In genomic region chr7:128672927-128673517, GRCh38 we compare ENCODE assay signal across 8 cellular contexts. TPM values are rescaled to one million over a fixed set of nuclear protein-coding genes. Genes with fewer than 3 reads are reported as not detected.
DNase-seq lines count a peak whose midpoint lies in the region; ATAC-seq and TF ChIP-seq lines count a peak whose summit lies in the region.

No MANE protein-coding gene starts in this region.

- H3K4me3 Mint-ChIP-seq in endodermal cell = no peak overlapping the region
- H3K4me3 Mint-ChIP-seq in nephron progenitor cell = no peak overlapping the region

- H3K4me1 Mint-ChIP-seq in endodermal cell (peaks cover 2% of the 10 kb centered on the region), nephron progenitor cell (no peaks in the 10 kb centered on the region)

- no peaks in the 10 kb centered on the region for H3K36me3 ChIP-seq in endodermal cell (ENCODE audit: control insufficient read depth, insufficient read depth, low read length)

- H3K36me3 Mint-ChIP-seq in endodermal cell (ENCODE audit: low read depth) = peaks cover 1% of the 10 kb centered on the region
- H3K36me3 Mint-ChIP-seq in nephron progenitor cell (ENCODE audit: low read depth) = no peaks in the 10 kb centered on the region

- H3K4me3 ChIP-seq in endodermal cell (ENCODE audit: low read length) = no peak overlapping the region

- no peaks in the 10 kb centered on the region for H3K9me3 Mint-ChIP-seq in endodermal cell
- no peaks in the 10 kb centered on the region for H3K9me3 Mint-ChIP-seq in nephron progenitor cell

- no peak for ATAC-seq in GM19452 (IDR thresholded peaks at IDR 0.05; ENCODE audit: unreplicated experiment)

- WGBS in endodermal cell (ENCODE audit: insufficient coverage in 1 of 2, insufficient read length in 1 of 2), 2 experiments = 42 to 80% methylated on average over 1 to 7 of the region's 7 CpGs

- no peaks in the 10 kb centered on the region for H3K4me1 ChIP-seq in endodermal cell (ENCODE audit: control insufficient read depth, insufficient read depth, low read length)

- H3K9me3 ChIP-seq in endodermal cell (ENCODE audit: control insufficient read depth, low read length) = no peaks in the 10 kb centered on the region

- H3K9ac ChIP-seq in endodermal cell (ENCODE audit: extremely low read depth, low read length, poor library complexity, severe bottlenecking) = no peak overlapping the region

- H3K27me3 Mint-ChIP-seq in endodermal cell (ENCODE audit: insufficient read depth) = peaks cover 7% of the 10 kb centered on the region
- peaks cover 29% of the 10 kb centered on the region for H3K27me3 Mint-ChIP-seq in nephron progenitor cell (ENCODE audit: low read depth, poor library complexity)

- DNase-seq in DMS 273 (lab: John Stamatoyannopoulos, UW; ENCODE audit: unreplicated experiment) (peak; percentile 70), DMS 273 treated with DMSO at 0.1 percent for 48 hours (lab: John Stamatoyannopoulos, UW) (no peak), NCI-H82 treated with DMSO at 0.1 percent for 48 hours (lab: John Stamatoyannopoulos, UW; ENCODE audit: unreplicated experiment) (peak; percentile 20), endodermal cell (peak; percentile 86), nephron progenitor cell (peak; percentile 41), SHP77 treated with DMSO at 0.1 percent for 48 hours (lab: John Stamatoyannopoulos, UW) (no peak), MV-4-11 (lab: John Stamatoyannopoulos, UW) (no peak)

- no peak overlapping the region for H3K27ac ChIP-seq in endodermal cell (ENCODE audit: low read depth, low read length)

- H3K27ac Mint-ChIP-seq in endodermal cell (no peak overlapping the region), nephron progenitor cell (no peak overlapping the region)

- TF ChIP-seq CTCF in endodermal cell (conservative IDR thresholded peaks at IDR 0.05) (peak; percentile 85), nephron progenitor cell (IDR thresholded peaks at IDR 0.05) (peak; percentile 50)

- H3K27me3 ChIP-seq in endodermal cell (ENCODE audit: control insufficient read depth, insufficient read depth, low read length, poor library complexity, severe bottlenecking) = no peaks in the 10 kb centered on the region

RNA-seq across cellular contexts. Expression of gene GARIN1A, which starts 0.9 kb away (rescaled TPM):
- total RNA-seq in endodermal cell = under 1 TPM; 0.15 to 0.64 TPM
- polyA plus RNA-seq in endodermal cell (2013, experiment 1 of 2) = 0.53 TPM
- polyA plus RNA-seq in endodermal cell (2013, experiment 2 of 2) = 0.62 TPM

Comparison
In these comparisons a context has a peak if more than half of its experiments do, and no peak if none do; other contexts are left out.
1. DNase-seq: peak in DMS 273 (single experiment), NCI-H82 treated with DMSO at 0.1 percent for 48 hours (single experiment), endodermal cell (single experiment) and nephron progenitor cell (single experiment); none in DMS 273 treated with DMSO at 0.1 percent for 48 hours (single experiment), SHP77 treated with DMSO at 0.1 percent for 48 hours (single experiment) and MV-4-11 (single experiment).